1 cellular context compared by ENCODE assay signal in genomic region chr9:98867434-98868168, GRCh38.
TF ChIP-seq lines count a peak whose summit lies in the region.

No MANE protein-coding gene starts in this region.

TF ChIP-seq in K562, 482 proteins besides CTCF, POLR2A, EP300 and RAD21 (continued from another document and continues in another):
- TF ChIP-seq ELK1 (CRISPR knock-in tag; IDR thresholded peaks at IDR 0.05) (no peak), STAT5A (IDR thresholded peaks at IDR 0.05; ENCODE audit: borderline replicate concordance, low read length) (0 out of 2 replicates have a peak, but pooled peaks have one; percentile 16), DEAF1 (CRISPR knock-in tag; IDR thresholded peaks at IDR 0.05) (peak; percentile 64), BMI1 (IDR thresholded peaks at IDR 0.05; ENCODE audit: low read length) (no peak), RBFOX2 (IDR thresholded peaks at IDR 0.05; ENCODE audit: low read depth, low read length) (peak; percentile 73), DIDO1 (tag; IDR thresholded peaks at IDR 0.05; ENCODE audit: low read depth) (no peak), POLR2B (IDR thresholded peaks at IDR 0.05; ENCODE audit: low read depth, partially characterized antibody) (no peak), TBL1XR1 (IDR thresholded peaks at IDR 0.05; ENCODE audit: low read length in 2 of 2) (peak in 1 of 2 experiments; percentile 82; a peak in 2 of 4 replicates), TARDBP (IDR thresholded peaks at IDR 0.05) (no peak), KAT7 (CRISPR knock-in tag; IDR thresholded peaks at IDR 0.05; ENCODE audit: borderline replicate concordance) (no peak), ZNF644 (tag; IDR thresholded peaks at IDR 0.05; ENCODE audit: low read depth) (peak; percentile 95), ETV5 (CRISPR knock-in tag; IDR thresholded peaks at IDR 0.05; ENCODE audit: low read depth) (no peak), NR2F6 (CRISPR knock-in tag; IDR thresholded peaks at IDR 0.05) (0 out of 2 replicates have a peak, but pooled peaks have one; percentile 45), PHTF2 (CRISPR knock-in tag; IDR thresholded peaks at IDR 0.05) (no peak), HES1 (IDR thresholded peaks at IDR 0.05; ENCODE audit: low read depth) (0 out of 2 replicates have a peak, but pooled peaks have one; percentile 8), IRF1 (CRISPR knock-in tag; IDR thresholded peaks at IDR 0.05; ENCODE audit: borderline replicate concordance) (no peak), RNF2 (IDR thresholded peaks at IDR 0.05) (peak; percentile 99), ESRRA (IDR thresholded peaks at IDR 0.05; ENCODE audit: borderline replicate concordance, low read depth) (peak; percentile 96), TAF9B (IDR thresholded peaks at IDR 0.05; ENCODE audit: partially characterized antibody) (no peak), ZNF212 (CRISPR knock-in tag; IDR thresholded peaks at IDR 0.05) (no peak), HSF4 (CRISPR knock-in tag; IDR thresholded peaks at IDR 0.05; ENCODE audit: borderline replicate concordance) (peak; percentile 83; the same call in 1 of the 2 replicates), RUNX1 (IDR thresholded peaks at IDR 0.05; ENCODE audit: low read depth) (no peak), CBX2 (IDR thresholded peaks at IDR 0.05; ENCODE audit: insufficient read depth, low read length, poor library complexity, severe bottlenecking) (no peak), ZFPM2 (CRISPR knock-in tag; IDR thresholded peaks at IDR 0.05) (0 out of 2 replicates have a peak, but pooled peaks have one; percentile 9), STAT6 (CRISPR knock-in tag; IDR thresholded peaks at IDR 0.05) (no peak), MITF (IDR thresholded peaks at IDR 0.05) (no peak), ZNF239 (CRISPR knock-in tag; IDR thresholded peaks at IDR 0.05) (peak; percentile 77; the same call in 1 of the 2 replicates), ZNF224 (CRISPR knock-in tag; IDR thresholded peaks at IDR 0.05) (no peak), U2AF2 (optimal IDR thresholded peaks at IDR 0.05; ENCODE audit: low read depth, low read length) (no peak), MTF1 (CRISPR knock-in tag; IDR thresholded peaks at IDR 0.05; ENCODE audit: borderline replicate concordance) (no peak), TRIM28 (IDR thresholded peaks at IDR 0.05) (peak; percentile 88; the same call in 1 of the 2 replicates), TRIM24 (IDR thresholded peaks at IDR 0.05) (peak; percentile 99), ZNF277 (CRISPR knock-in tag; IDR thresholded peaks at IDR 0.05; ENCODE audit: borderline replicate concordance) (no peak), NFIC (IDR thresholded peaks at IDR 0.05) (peak; percentile 70), SNRNP70 (optimal IDR thresholded peaks at IDR 0.05; ENCODE audit: low read depth, low read length) (no peak), DMBX1 (CRISPR knock-in tag; IDR thresholded peaks at IDR 0.05; ENCODE audit: borderline replicate concordance) (peak; percentile 98), MEIS2 (IDR thresholded peaks at IDR 0.05; ENCODE audit: partially characterized antibody) (no peak), E4F1 (CRISPR knock-in tag; IDR thresholded peaks at IDR 0.05; ENCODE audit: borderline replicate concordance) (no peak), ZNF232 (CRISPR knock-in tag; IDR thresholded peaks at IDR 0.05) (no peak), KLF1 (tag; IDR thresholded peaks at IDR 0.05) (no peak; the same call in 1 of the 2 replicates)
- TF ChIP-seq, protein P1, sequence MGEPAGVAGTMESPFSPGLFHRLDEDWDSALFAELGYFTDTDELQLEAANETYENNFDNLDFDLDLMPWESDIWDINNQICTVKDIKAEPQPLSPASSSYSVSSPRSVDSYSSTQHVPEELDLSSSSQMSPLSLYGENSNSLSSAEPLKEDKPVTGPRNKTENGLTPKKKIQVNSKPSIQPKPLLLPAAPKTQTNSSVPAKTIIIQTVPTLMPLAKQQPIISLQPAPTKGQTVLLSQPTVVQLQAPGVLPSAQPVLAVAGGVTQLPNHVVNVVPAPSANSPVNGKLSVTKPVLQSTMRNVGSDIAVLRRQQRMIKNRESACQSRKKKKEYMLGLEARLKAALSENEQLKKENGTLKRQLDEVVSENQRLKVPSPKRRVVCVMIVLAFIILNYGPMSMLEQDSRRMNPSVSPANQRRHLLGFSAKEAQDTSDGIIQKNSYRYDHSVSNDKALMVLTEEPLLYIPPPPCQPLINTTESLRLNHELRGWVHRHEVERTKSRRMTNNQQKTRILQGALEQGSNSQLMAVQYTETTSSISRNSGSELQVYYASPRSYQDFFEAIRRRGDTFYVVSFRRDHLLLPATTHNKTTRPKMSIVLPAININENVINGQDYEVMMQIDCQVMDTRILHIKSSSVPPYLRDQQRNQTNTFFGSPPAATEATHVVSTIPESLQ (CRISPR knock-in tag; IDR thresholded peaks at IDR 0.05), result peak; percentile 84; the same call in 1 of the 2 replicates
- TF ChIP-seq, protein P2, sequence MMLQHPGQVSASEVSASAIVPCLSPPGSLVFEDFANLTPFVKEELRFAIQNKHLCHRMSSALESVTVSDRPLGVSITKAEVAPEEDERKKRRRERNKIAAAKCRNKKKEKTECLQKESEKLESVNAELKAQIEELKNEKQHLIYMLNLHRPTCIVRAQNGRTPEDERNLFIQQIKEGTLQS (IDR thresholded peaks at IDR 0.05), result peak; percentile 99
- TF ChIP-seq, protein P2 (CRISPR knock-in tag; conservative IDR thresholded peaks at IDR 0.05), result peak; percentile 88
- TF ChIP-seq, protein P3, sequence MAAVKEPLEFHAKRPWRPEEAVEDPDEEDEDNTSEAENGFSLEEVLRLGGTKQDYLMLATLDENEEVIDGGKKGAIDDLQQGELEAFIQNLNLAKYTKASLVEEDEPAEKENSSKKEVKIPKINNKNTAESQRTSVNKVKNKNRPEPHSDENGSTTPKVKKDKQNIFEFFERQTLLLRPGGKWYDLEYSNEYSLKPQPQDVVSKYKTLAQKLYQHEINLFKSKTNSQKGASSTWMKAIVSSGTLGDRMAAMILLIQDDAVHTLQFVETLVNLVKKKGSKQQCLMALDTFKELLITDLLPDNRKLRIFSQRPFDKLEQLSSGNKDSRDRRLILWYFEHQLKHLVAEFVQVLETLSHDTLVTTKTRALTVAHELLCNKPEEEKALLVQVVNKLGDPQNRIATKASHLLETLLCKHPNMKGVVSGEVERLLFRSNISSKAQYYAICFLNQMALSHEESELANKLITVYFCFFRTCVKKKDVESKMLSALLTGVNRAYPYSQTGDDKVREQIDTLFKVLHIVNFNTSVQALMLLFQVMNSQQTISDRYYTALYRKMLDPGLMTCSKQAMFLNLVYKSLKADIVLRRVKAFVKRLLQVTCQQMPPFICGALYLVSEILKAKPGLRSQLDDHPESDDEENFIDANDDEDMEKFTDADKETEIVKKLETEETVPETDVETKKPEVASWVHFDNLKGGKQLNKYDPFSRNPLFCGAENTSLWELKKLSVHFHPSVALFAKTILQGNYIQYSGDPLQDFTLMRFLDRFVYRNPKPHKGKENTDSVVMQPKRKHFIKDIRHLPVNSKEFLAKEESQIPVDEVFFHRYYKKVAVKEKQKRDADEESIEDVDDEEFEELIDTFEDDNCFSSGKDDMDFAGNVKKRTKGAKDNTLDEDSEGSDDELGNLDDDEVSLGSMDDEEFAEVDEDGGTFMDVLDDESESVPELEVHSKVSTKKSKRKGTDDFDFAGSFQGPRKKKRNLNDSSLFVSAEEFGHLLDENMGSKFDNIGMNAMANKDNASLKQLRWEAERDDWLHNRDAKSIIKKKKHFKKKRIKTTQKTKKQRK (IDR thresholded peaks at IDR 0.05; ENCODE audit: borderline replicate concordance, low read depth, low read length), result no peak
